In the genomic region with DNA sequence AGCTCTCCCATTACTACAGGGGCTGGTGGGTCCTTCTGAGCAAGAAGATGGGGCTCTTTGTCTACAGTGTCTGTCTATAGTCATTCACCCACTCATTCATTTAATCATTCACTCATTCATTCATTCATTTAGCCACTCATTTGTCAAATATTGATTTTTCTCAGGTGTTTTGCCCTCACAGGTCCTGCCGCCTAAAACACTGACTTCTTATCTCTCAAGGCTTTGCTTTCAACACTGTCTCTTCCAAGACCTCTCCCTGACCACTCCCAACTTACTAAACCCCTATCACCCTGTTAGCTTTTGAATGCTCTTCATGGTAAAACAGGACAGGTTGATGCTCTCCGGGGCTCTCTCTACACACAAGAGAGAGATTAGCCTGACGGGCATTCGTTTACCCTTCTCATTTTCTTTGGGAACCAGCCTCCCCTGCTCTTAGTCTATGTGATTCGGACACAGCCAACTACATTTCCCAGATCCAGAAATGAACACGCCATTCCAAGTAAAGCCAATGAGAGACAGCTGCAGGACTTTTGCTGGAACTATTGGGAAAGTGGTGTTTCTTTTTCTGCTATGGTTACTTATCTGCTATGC, we compare ENCODE assay signal across 13 cellular contexts. TPM values are rescaled to one million over a fixed set of nuclear protein-coding genes. Genes with fewer than 3 reads are reported as not detected.
DNase-seq lines count a peak whose midpoint lies in the region; ATAC-seq lines count a peak whose summit lies in the region.
"Had no signal": no experiment of that assay in that cellular context is flagged by ENCODE, and none has a peak within 500 bp of the region (broad histone marks: within the 10 kb centered on the region; RNA-seq: fewer than 3 reads in every experiment).

No MANE protein-coding gene starts in this region.

- H3K4me1 Mint-ChIP-seq in T-helper 17 cell (peaks cover 53% of the 10 kb centered on the region), naive B cell (peaks cover 45 to 85% (median 53%) of the 10 kb centered on the region in 3 donors)

- H3K27me3 Mint-ChIP-seq in T-helper 17 cell (no peaks in the 10 kb centered on the region), naive B cell (no peaks in the 10 kb centered on the region)

- peak overlapping the region; percentile 99 for H3K27ac Mint-ChIP-seq in T-helper 17 cell
- H3K27ac Mint-ChIP-seq in naive B cell = peak overlapping the region; percentile 99 to 100 (median 100)

- H3K36me3 Mint-ChIP-seq in T-helper 17 cell (ENCODE audit: low read depth) = no peaks in the 10 kb centered on the region
- no peaks in the 10 kb centered on the region for H3K36me3 Mint-ChIP-seq in naive B cell

- H3K4me3 Mint-ChIP-seq in T-helper 17 cell = peak overlapping the region; percentile 63
- H3K4me3 Mint-ChIP-seq in naive B cell = peak overlapping the region; percentile 62 to 92 (median 83)

- in situ Hi-C loops in ACHN (cut with HindIII; ENCODE audit: low pct_ligation_motif_present, low pct_unique_long_range_greater_than_20kb, low sequenced_read_pairs) = no loop called here

- ATAC-seq in GM18511 (IDR thresholded peaks at IDR 0.05; ENCODE audit: unreplicated experiment) (peak; percentile 36), GM21723 (IDR thresholded peaks at IDR 0.05; ENCODE audit: unreplicated experiment) (peak; percentile 20), T-helper 17 cell (no peak), naive B cell (ENCODE audit: low read depth in 2 of 2) (peak; percentile 2 to 3)

- DNase-seq in T-helper 17 cell (no peak), naive B cell (no peak), SKM-1 (lab: John Stamatoyannopoulos, UW; ENCODE audit: unreplicated experiment) (no peak), globus pallidus (ENCODE audit: low spot score) (no peak), middle frontal gyrus (ENCODE audit: extremely low spot score, low spot score) (no peak), ACHN (no peak)
- DNase-seq: DMS79 had no signal

- peaks cover 0 to 7% (median 4%) of the 10 kb centered on the region in 7 donors for H3K9me3 Mint-ChIP-seq in naive B cell

- no peaks in the 10 kb centered on the region for H3K9me3 ChIP-seq in T-helper 17 cell (ENCODE audit: control insufficient read depth, low read length, poor library complexity, severe bottlenecking)

RNA-seq across cellular contexts. Expression of a gene that starts 22.7 kb away (rescaled TPM):
- total RNA-seq in T-helper 17 cell = not detected
- polyA plus RNA-seq in naive B cell (ENCODE audit: low read depth in 6 of 6) = not detected
- total RNA-seq: cardiac septum, fibroblast of villous mesenchyme, renal cortical epithelial cell, RPMI7951 had no signal

RNA-seq across cellular contexts. Expression of a gene that starts 43.0 kb away (rescaled TPM):
- total RNA-seq in T-helper 17 cell = 10 to 100 TPM; 42.6 to 44.5 TPM
- polyA plus RNA-seq in naive B cell (ENCODE audit: low read depth in 6 of 6) = 10 to 100 TPM; 11.7 to 46.3 (median 34.8) TPM

RNA-seq across cellular contexts. Expression of a gene that starts 51.3 kb away (rescaled TPM):
- total RNA-seq in T-helper 17 cell = 100 to 1,000 TPM; 533 to 557 TPM
- 100 to 1,000 TPM; 290 to 440 (median 351) TPM for polyA plus RNA-seq in naive B cell (ENCODE audit: low read depth in 6 of 6)
